1 cellular context compared by ENCODE assay signal in genomic region chr19:51570962-51571575, GRCh38.
TF ChIP-seq lines count a peak whose summit lies in the region.

Gene ZNF175 (plus strand): TSS chr19:51571283. CDS start chr19:51573330, 2,047 bp downstream.

TF ChIP-seq in HepG2, 621 proteins besides CTCF, POLR2A, EP300 and RAD21 (continued from another document and continues in another):
- no peak for TF ChIP-seq JUND (CRISPR knock-in tag; IDR thresholded peaks at IDR 0.05)
- no peak for TF ChIP-seq BCLAF1 (IDR thresholded peaks at IDR 0.05)
- no peak for TF ChIP-seq DNMT1 (CRISPR knock-in tag; IDR thresholded peaks at IDR 0.05)
- TF ChIP-seq THYN1 (CRISPR knock-in tag; IDR thresholded peaks at IDR 0.05; ENCODE audit: borderline replicate concordance, low read depth) = no peak
- no peak for TF ChIP-seq GTF2F1 (IDR thresholded peaks at IDR 0.05; ENCODE audit: low read length)
- TF ChIP-seq CREB1 (IDR thresholded peaks at IDR 0.05) = no peak
- TF ChIP-seq CREB1 (CRISPR knock-in tag; IDR thresholded peaks at IDR 0.05) = peak; percentile 73
- TF ChIP-seq ZNF609 (CRISPR knock-in tag; IDR thresholded peaks at IDR 0.05; ENCODE audit: borderline replicate concordance) = no peak
- TF ChIP-seq SNAI1 (CRISPR knock-in tag; IDR thresholded peaks at IDR 0.05; ENCODE audit: borderline replicate concordance) = no peak
- TF ChIP-seq, protein P1, sequence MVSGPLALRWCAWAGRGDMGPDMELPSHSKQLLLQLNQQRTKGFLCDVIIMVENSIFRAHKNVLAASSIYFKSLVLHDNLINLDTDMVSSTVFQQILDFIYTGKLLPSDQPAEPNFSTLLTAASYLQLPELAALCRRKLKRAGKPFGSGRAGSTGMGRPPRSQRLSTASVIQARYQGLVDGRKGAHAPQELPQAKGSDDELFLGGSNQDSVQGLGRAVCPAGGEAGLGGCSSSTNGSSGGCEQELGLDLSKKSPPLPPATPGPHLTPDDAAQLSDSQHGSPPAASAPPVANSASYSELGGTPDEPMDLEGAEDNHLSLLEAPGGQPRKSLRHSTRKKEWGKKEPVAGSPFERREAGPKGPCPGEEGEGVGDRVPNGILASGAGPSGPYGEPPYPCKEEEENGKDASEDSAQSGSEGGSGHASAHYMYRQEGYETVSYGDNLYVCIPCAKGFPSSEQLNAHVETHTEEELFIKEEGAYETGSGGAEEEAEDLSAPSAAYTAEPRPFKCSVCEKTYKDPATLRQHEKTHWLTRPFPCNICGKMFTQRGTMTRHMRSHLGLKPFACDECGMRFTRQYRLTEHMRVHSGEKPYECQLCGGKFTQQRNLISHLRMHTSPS (CRISPR knock-in tag; IDR thresholded peaks at IDR 0.05; ENCODE audit: low read depth) = no peak
- peak; percentile 60 for TF ChIP-seq ZNF143 (CRISPR knock-in tag; IDR thresholded peaks at IDR 0.05)
- TF ChIP-seq POLR2G (IDR thresholded peaks at IDR 0.05; ENCODE audit: low read depth, low read length) = 0 out of 2 replicates have a peak, but pooled peaks have one; percentile 41
- peak; percentile 56 for TF ChIP-seq ATF1 (CRISPR knock-in tag; IDR thresholded peaks at IDR 0.05)
- TF ChIP-seq, protein P2, sequence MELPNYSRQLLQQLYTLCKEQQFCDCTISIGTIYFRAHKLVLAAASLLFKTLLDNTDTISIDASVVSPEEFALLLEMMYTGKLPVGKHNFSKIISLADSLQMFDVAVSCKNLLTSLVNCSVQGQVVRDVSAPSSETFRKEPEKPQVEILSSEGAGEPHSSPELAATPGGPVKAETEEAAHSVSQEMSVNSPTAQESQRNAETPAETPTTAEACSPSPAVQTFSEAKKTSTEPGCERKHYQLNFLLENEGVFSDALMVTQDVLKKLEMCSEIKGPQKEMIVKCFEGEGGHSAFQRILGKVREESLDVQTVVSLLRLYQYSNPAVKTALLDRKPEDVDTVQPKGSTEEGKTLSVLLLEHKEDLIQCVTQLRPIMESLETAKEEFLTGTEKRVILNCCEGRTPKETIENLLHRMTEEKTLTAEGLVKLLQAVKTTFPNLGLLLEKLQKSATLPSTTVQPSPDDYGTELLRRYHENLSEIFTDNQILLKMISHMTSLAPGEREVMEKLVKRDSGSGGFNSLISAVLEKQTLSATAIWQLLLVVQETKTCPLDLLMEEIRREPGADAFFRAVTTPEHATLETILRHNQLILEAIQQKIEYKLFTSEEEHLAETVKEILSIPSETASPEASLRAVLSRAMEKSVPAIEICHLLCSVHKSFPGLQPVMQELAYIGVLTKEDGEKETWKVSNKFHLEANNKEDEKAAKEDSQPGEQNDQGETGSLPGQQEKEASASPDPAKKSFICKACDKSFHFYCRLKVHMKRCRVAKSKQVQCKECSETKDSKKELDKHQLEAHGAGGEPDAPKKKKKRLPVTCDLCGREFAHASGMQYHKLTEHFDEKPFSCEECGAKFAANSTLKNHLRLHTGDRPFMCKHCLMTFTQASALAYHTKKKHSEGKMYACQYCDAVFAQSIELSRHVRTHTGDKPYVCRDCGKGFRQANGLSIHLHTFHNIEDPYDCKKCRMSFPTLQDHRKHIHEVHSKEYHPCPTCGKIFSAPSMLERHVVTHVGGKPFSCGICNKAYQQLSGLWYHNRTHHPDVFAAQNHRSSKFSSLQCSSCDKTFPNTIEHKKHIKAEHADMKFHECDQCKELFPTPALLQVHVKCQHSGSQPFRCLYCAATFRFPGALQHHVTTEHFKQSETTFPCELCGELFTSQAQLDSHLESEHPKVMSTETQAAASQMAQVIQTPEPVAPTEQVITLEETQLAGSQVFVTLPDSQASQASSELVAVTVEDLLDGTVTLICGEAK (IDR thresholded peaks at IDR 0.05) = 0 out of 2 replicates have a peak, but pooled peaks have one; percentile 8
- TF ChIP-seq, protein P2 (CRISPR knock-in tag; IDR thresholded peaks at IDR 0.05) = peak; percentile 33; the same call in 1 of the 2 replicates
- TF ChIP-seq SNAPC5 (CRISPR knock-in tag; IDR thresholded peaks at IDR 0.05; ENCODE audit: borderline replicate concordance) = no peak
- peak; percentile 69; the same call in 1 of the 2 replicates for TF ChIP-seq YEATS2 (CRISPR knock-in tag; IDR thresholded peaks at IDR 0.05; ENCODE audit: borderline replicate concordance)
- peak; percentile 68 for TF ChIP-seq GABPA (IDR thresholded peaks at IDR 0.05; ENCODE audit: low read depth, low read length)
- peak; percentile 96 for TF ChIP-seq GABPA (CRISPR knock-in tag; IDR thresholded peaks at IDR 0.05; ENCODE audit: low read depth)
- peak; percentile 76 for TF ChIP-seq HCFC1 (IDR thresholded peaks at IDR 0.05; ENCODE audit: low read depth, low read length)
- TF ChIP-seq IRF2 (CRISPR knock-in tag; IDR thresholded peaks at IDR 0.05) = peak; percentile 70
- no peak for TF ChIP-seq PHB2 (IDR thresholded peaks at IDR 0.05; ENCODE audit: partially characterized antibody)
- TF ChIP-seq MAX (IDR thresholded peaks at IDR 0.05) = no peak
- TF ChIP-seq ELF1 (CRISPR knock-in tag; IDR thresholded peaks at IDR 0.05) = peak; percentile 86
- TF ChIP-seq ZNF225 (CRISPR knock-in tag; IDR thresholded peaks at IDR 0.05) = no peak
- TF ChIP-seq KLF13 (CRISPR knock-in tag; IDR thresholded peaks at IDR 0.05) = no peak
- no peak for TF ChIP-seq CHD4 (IDR thresholded peaks at IDR 0.05; ENCODE audit: borderline replicate concordance, low read length)
- no peak for TF ChIP-seq EEA1 (CRISPR knock-in tag; IDR thresholded peaks at IDR 0.05; ENCODE audit: borderline replicate concordance)
- TF ChIP-seq CBX1 (IDR thresholded peaks at IDR 0.05; ENCODE audit: low read depth) = no peak
- TF ChIP-seq, protein P3, sequence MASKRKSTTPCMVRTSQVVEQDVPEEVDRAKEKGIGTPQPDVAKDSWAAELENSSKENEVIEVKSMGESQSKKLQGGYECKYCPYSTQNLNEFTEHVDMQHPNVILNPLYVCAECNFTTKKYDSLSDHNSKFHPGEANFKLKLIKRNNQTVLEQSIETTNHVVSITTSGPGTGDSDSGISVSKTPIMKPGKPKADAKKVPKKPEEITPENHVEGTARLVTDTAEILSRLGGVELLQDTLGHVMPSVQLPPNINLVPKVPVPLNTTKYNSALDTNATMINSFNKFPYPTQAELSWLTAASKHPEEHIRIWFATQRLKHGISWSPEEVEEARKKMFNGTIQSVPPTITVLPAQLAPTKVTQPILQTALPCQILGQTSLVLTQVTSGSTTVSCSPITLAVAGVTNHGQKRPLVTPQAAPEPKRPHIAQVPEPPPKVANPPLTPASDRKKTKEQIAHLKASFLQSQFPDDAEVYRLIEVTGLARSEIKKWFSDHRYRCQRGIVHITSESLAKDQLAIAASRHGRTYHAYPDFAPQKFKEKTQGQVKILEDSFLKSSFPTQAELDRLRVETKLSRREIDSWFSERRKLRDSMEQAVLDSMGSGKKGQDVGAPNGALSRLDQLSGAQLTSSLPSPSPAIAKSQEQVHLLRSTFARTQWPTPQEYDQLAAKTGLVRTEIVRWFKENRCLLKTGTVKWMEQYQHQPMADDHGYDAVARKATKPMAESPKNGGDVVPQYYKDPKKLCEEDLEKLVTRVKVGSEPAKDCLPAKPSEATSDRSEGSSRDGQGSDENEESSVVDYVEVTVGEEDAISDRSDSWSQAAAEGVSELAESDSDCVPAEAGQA (IDR thresholded peaks at IDR 0.05; ENCODE audit: low read depth) = peak; percentile 77
- TF ChIP-seq, protein P3 (CRISPR knock-in tag; IDR thresholded peaks at IDR 0.05; ENCODE audit: borderline replicate concordance) = no peak
- no peak for TF ChIP-seq NCOA1 (CRISPR knock-in tag; IDR thresholded peaks at IDR 0.05)
